1 cellular context compared by ENCODE assay signal in the genomic region with DNA sequence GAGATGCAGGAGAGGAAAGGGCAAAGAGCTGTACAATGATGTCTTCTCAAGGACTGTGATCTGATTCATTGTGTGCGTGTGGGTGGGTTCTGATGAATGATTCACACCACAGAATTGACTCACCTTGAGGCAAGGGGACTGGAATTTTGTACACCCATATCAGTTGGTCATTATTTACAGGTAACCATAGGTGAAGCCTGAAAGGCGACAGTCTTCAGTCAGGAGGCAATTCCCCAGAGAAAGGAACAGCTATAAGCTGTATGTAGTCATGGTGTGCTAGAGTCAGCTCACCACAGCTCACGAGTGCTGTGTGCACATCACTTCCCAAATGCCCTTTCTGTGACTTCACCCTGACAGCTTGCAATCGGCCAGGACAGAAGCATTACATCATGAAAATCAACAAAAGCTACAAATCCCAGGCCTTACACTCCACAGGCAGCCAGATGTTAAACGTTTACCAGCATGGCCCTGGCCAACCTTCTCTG.
TF ChIP-seq lines count a peak whose summit lies in the region.

No MANE protein-coding gene starts in this region.

TF ChIP-seq in A549, 52 proteins besides CTCF, POLR2A, EP300 and RAD21 (continued from another document):
- TF ChIP-seq, protein P1, sequence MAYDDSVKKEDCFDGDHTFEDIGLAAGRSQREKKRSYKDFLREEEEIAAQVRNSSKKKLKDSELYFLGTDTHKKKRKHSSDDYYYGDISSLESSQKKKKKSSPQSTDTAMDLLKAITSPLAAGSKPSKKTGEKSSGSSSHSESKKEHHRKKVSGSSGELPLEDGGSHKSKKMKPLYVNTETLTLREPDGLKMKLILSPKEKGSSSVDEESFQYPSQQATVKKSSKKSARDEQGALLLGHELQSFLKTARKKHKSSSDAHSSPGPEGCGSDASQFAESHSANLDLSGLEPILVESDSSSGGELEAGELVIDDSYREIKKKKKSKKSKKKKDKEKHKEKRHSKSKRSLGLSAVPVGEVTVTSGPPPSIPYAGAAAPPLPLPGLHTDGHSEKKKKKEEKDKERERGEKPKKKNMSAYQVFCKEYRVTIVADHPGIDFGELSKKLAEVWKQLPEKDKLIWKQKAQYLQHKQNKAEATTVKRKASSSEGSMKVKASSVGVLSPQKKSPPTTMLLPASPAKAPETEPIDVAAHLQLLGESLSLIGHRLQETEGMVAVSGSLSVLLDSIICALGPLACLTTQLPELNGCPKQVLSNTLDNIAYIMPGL (CRISPR knock-in tag; IDR thresholded peaks at IDR 0.05; ENCODE audit: borderline replicate concordance) = no peak
- TF ChIP-seq ZSCAN20 (CRISPR knock-in tag; IDR thresholded peaks at IDR 0.05) (no peak), TP53 (CRISPR knock-in tag; IDR thresholded peaks at IDR 0.05) (no peak)
